ENCODE assay signal across 32 cellular contexts in the genomic region with DNA sequence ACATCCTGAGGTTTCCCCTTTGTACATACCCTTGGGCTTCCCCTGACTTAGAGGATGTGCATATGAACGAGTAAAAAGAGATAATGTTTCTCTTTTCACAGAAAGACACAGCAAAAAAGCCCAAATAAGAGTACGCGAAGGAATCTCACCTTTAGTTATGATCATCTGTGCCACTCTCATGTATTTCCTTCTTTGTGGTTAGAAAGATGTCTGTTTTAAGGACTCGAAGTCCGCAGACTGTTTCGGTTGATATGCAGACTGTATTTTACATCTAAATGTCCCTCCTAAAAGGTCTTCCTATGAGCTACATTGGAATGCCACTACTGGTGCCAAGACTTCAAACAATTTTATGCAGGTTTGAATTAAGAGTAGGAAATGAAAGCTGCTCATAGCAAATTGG.
"Had no signal": no experiment of that assay in that cellular context is flagged by ENCODE, and none has a peak within 500 bp of the region (broad histone marks: within the 10 kb centered on the region; RNA-seq: fewer than 3 reads in every experiment).

No MANE protein-coding gene starts in this region.

- H3K4me1 ChIP-seq: ascending aorta, breast epithelium, gastrocnemius medialis, heart left ventricle had no signal

- H3K36me3 Mint-ChIP-seq: activated CD4-positive, alpha-beta memory T cell treated with anti-CD3 and anti-CD28 coated beads for 36 hours; activated CD8-positive, alpha-beta memory T cell treated with anti-CD3 and anti-CD28 coated beads, Interleukin-2, amount 10 ng/mL, durations not matched to agents 7 days and 5 days; activated naive CD4-positive, alpha-beta T cell treated with anti-CD3 and anti-CD28 coated beads, Interleukin-2, amount 50 U/mL, for 24 hours; activated naive CD8-positive, alpha-beta T cell treated with anti-CD3 and anti-CD28 coated beads, Interleukin-2, amount 10 ng/mL, durations not matched to agents 7 days and 5 days; brain had no signal

- H3K27ac Mint-ChIP-seq: activated CD4-positive, alpha-beta memory T cell treated with anti-CD3 and anti-CD28 coated beads for 36 hours; activated CD4-positive, alpha-beta T cell treated with anti-CD3 and anti-CD28 coated beads for 36 hours; activated CD4-positive, alpha-beta T cell treated with anti-CD3 and anti-CD28 coated beads, Interleukin-2, amount 10 ng/mL, durations not matched to agents 24 days and 14 days; activated CD8-positive, alpha-beta memory T cell treated with anti-CD3 and anti-CD28 coated beads, Interleukin-2, amount 10 ng/mL, durations not matched to agents 7 days and 5 days; activated CD8-positive, alpha-beta T cell treated with anti-CD3 and anti-CD28 coated beads, Interleukin-2, amount 10 ng/mL, durations not matched to agents 7 days and 5 days; activated naive CD4-positive, alpha-beta T cell treated with anti-CD3 and anti-CD28 coated beads for 36 hours; activated naive CD4-positive, alpha-beta T cell treated with anti-CD3 and anti-CD28 coated beads, Interleukin-2, amount 50 U/mL, for 24 hours; activated naive CD8-positive, alpha-beta T cell treated with anti-CD3 and anti-CD28 coated beads, Interleukin-2, amount 10 ng/mL, durations not matched to agents 7 days and 5 days; activated T-helper 1 cell treated with anti-CD3 and anti-CD28 coated beads, Interleukin-12 subunit alpha, Interleukin-12 subunit beta, Interleukin-2, Interleukin-4 antibody, amounts not matched to agents 30 ng/mL and 10 ng/mL and 1 ng/mL, durations not matched to agents 14 hours and 24 hours and 36 hours; activated T-helper 2 cell treated with anti-CD3 and anti-CD28 coated beads, Interferon-gamma antibody, Interleukin-2, Interleukin-4, amounts not matched to agents 10 μg/mL and 5 μg/mL and 100 μg/mL, durations not matched to agents 14 hours and 24 hours and 36 hours; brain; dendritic cell treated with granulocyte-macrophage colony-stimulating factor and Interleukin-4, amounts not matched to agents 40 ng/mL and 50 ng/mL, for 4 days; endodermal cell had no signal

- H3K9me3 ChIP-seq: ascending aorta, gastrocnemius medialis, heart left ventricle had no signal

- H3K36me3 ChIP-seq: ascending aorta, breast epithelium, cardiac muscle cell, gastrocnemius medialis, heart left ventricle had no signal

- DNase-seq: activated CD4-positive, alpha-beta memory T cell treated with anti-CD3 and anti-CD28 coated beads for 36 hours; activated CD4-positive, alpha-beta T cell treated with anti-CD3 and anti-CD28 coated beads for 36 hours; activated CD4-positive, alpha-beta T cell treated with anti-CD3 and anti-CD28 coated beads, Interleukin-2, amount 10 ng/mL, durations not matched to agents 24 days and 14 days; activated CD4-positive, CD25-positive, alpha-beta regulatory T cell; activated CD4-positive, CD25-positive, alpha-beta regulatory T cell treated with anti-CD3 and anti-CD28 coated beads, Interleukin-2, amount 50 U/mL, for 72 hours; activated CD8-positive, alpha-beta memory T cell treated with anti-CD3 and anti-CD28 coated beads, Interleukin-2, amount 10 ng/mL, durations not matched to agents 7 days and 5 days; activated CD8-positive, alpha-beta memory T cell treated with anti-CD3 and anti-CD28 coated beads, Interleukin-2, amount 50 U/mL, for 4 hours; activated CD8-positive, alpha-beta T cell treated with anti-CD3 and anti-CD28 coated beads, Interleukin-2, amount 10 ng/mL, durations not matched to agents 7 days and 5 days; activated effector memory CD4-positive, alpha-beta T cell treated with anti-CD3 and anti-CD28 coated beads, Interleukin-2, amount 50 U/mL, for 16 hours; activated naive CD4-positive, alpha-beta T cell treated with anti-CD3 and anti-CD28 coated beads for 36 hours; activated naive CD8-positive, alpha-beta T cell treated with anti-CD3 and anti-CD28 coated beads, Interleukin-2, amount 10 ng/mL, durations not matched to agents 7 days and 5 days; activated T-cell treated with anti-CD3 and anti-CD28 coated beads, Interleukin-2, amount 50 U/mL, for 1 hour; activated T-cell treated with anti-CD3 and anti-CD28 coated beads, Interleukin-2, amount 50 U/mL, for 48 hours; dorsolateral prefrontal cortex; effector memory CD4-positive, alpha-beta T cell; endodermal cell; foreskin fibroblast; gastrocnemius medialis; glutamatergic neuron; heart left ventricle; T-helper 2 cell had no signal

- H3K27me3 Mint-ChIP-seq: activated CD4-positive, alpha-beta T cell treated with anti-CD3 and anti-CD28 coated beads, Interleukin-2, amount 10 ng/mL, durations not matched to agents 24 days and 14 days; brain had no signal

- H3K27ac ChIP-seq: ascending aorta, breast epithelium, cardiac muscle cell, coronary artery, dorsolateral prefrontal cortex, gastrocnemius medialis, heart left ventricle had no signal

- H3K9me3 Mint-ChIP-seq: activated CD4-positive, alpha-beta memory T cell treated with anti-CD3 and anti-CD28 coated beads for 36 hours; activated CD4-positive, alpha-beta T cell treated with anti-CD3 and anti-CD28 coated beads, Interleukin-2, amount 10 ng/mL, durations not matched to agents 24 days and 14 days; activated naive CD4-positive, alpha-beta T cell treated with anti-CD3 and anti-CD28 coated beads for 36 hours; activated naive CD8-positive, alpha-beta T cell treated with anti-CD3 and anti-CD28 coated beads, Interleukin-2, amount 10 ng/mL, durations not matched to agents 7 days and 5 days; activated T-helper 1 cell treated with anti-CD3 and anti-CD28 coated beads, Interleukin-12 subunit alpha, Interleukin-12 subunit beta, Interleukin-2, Interleukin-4 antibody, amounts not matched to agents 30 ng/mL and 10 ng/mL and 1 ng/mL, durations not matched to agents 14 hours and 24 hours and 36 hours; activated T-helper 2 cell treated with anti-CD3 and anti-CD28 coated beads, Interferon-gamma antibody, Interleukin-2, Interleukin-4, amounts not matched to agents 10 μg/mL and 5 μg/mL and 100 μg/mL, durations not matched to agents 14 hours and 24 hours and 36 hours; central memory CD8-positive, alpha-beta T cell; dendritic cell treated with granulocyte-macrophage colony-stimulating factor and Interleukin-4, amounts not matched to agents 40 ng/mL and 50 ng/mL, for 4 days had no signal

- H3K27me3 ChIP-seq: ascending aorta, breast epithelium, cardiac muscle cell, dorsolateral prefrontal cortex, gastrocnemius medialis, heart left ventricle had no signal

- H3K4me3 Mint-ChIP-seq: activated CD4-positive, alpha-beta memory T cell treated with anti-CD3 and anti-CD28 coated beads for 36 hours; activated CD4-positive, alpha-beta T cell treated with anti-CD3 and anti-CD28 coated beads for 36 hours; activated CD4-positive, alpha-beta T cell treated with anti-CD3 and anti-CD28 coated beads, Interleukin-2, amount 10 ng/mL, durations not matched to agents 24 days and 14 days; activated CD8-positive, alpha-beta memory T cell treated with anti-CD3 and anti-CD28 coated beads, Interleukin-2, amount 10 ng/mL, durations not matched to agents 7 days and 5 days; activated CD8-positive, alpha-beta T cell treated with anti-CD3 and anti-CD28 coated beads, Interleukin-2, amount 10 ng/mL, durations not matched to agents 7 days and 5 days; activated naive CD4-positive, alpha-beta T cell treated with anti-CD3 and anti-CD28 coated beads for 36 hours; activated naive CD4-positive, alpha-beta T cell treated with anti-CD3 and anti-CD28 coated beads, Interleukin-2, amount 50 U/mL, for 24 hours; activated naive CD8-positive, alpha-beta T cell treated with anti-CD3 and anti-CD28 coated beads, Interleukin-2, amount 10 ng/mL, durations not matched to agents 7 days and 5 days; activated T-helper 1 cell treated with anti-CD3 and anti-CD28 coated beads, Interleukin-12 subunit alpha, Interleukin-12 subunit beta, Interleukin-2, Interleukin-4 antibody, amounts not matched to agents 30 ng/mL and 10 ng/mL and 1 ng/mL, durations not matched to agents 14 hours and 24 hours and 36 hours; brain; central memory CD8-positive, alpha-beta T cell; dendritic cell treated with granulocyte-macrophage colony-stimulating factor and Interleukin-4, amounts not matched to agents 40 ng/mL and 50 ng/mL, for 4 days; endodermal cell had no signal

- ATAC-seq: activated CD4-positive, alpha-beta T cell treated with anti-CD3 and anti-CD28 coated beads for 36 hours; activated CD8-positive, alpha-beta memory T cell treated with anti-CD3 and anti-CD28 coated beads, Interleukin-2, amount 10 ng/mL, durations not matched to agents 7 days and 5 days; activated CD8-positive, alpha-beta T cell treated with anti-CD3 and anti-CD28 coated beads, Interleukin-2, amount 10 ng/mL, durations not matched to agents 7 days and 5 days; esophagus mucosa; gastrocnemius medialis; heart left ventricle had no signal

- H3K4me1 Mint-ChIP-seq: activated CD4-positive, alpha-beta T cell treated with anti-CD3 and anti-CD28 coated beads for 36 hours; activated CD4-positive, alpha-beta T cell treated with anti-CD3 and anti-CD28 coated beads, Interleukin-2, amount 10 ng/mL, durations not matched to agents 24 days and 14 days; activated CD8-positive, alpha-beta memory T cell treated with anti-CD3 and anti-CD28 coated beads, Interleukin-2, amount 10 ng/mL, durations not matched to agents 7 days and 5 days; brain; central memory CD8-positive, alpha-beta T cell; endodermal cell had no signal

- H3K4me3 ChIP-seq: ascending aorta, breast epithelium, cardiac muscle cell, coronary artery, dorsolateral prefrontal cortex, gastrocnemius medialis, heart left ventricle had no signal
